ENCODE assay signal across 1 cellular context in genomic region chr1:167808690-167809089, GRCh38.
TF ChIP-seq lines count a peak whose summit lies in the region.

No MANE protein-coding gene starts in this region.

TF ChIP-seq in IMR-90, 13 proteins besides CTCF, POLR2A, EP300 and RAD21 (continued from another document):
- TF ChIP-seq MAZ (IDR thresholded peaks at IDR 0.05; ENCODE audit: borderline replicate concordance, low read depth, low read length) = no peak
